Comparison of ENCODE assay signal across 12 cellular contexts in the genomic region with DNA sequence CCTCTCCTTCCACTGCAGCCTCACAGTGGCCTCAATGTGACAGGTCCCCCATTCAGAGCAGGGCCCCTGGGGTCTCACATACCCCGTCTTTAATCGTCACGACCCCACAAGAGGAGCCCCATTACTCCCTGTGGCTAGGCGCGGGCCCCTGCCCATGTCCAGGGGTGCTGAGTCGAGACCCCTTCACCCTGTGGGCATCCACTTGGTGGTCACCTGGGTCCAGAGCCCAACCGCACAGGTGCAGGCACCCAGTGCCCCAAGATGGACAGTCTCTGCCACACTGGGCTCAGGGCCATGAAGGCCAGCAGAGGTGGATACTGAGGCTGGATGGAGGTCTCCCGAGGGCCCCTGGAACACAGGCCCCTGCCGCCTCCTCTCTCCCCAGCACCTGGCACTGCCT. TPM values are rescaled to one million over a fixed set of nuclear protein-coding genes. Genes with fewer than 3 reads are reported as not detected.
DNase-seq lines count a peak whose midpoint lies in the region; TF ChIP-seq lines count a peak whose summit lies in the region.
"Had no signal": no experiment of that assay in that cellular context is flagged by ENCODE, and none has a peak within 500 bp of the region (broad histone marks: within the 10 kb centered on the region; RNA-seq: fewer than 3 reads in every experiment).

No MANE protein-coding gene starts in this region.

- H3K9me3 Mint-ChIP-seq in activated T-cell treated with anti-CD3 and anti-CD28 coated beads, Interleukin-2, amount 50 U/mL, for 24 hours: no peaks in the 10 kb centered on the region
- peaks cover 7% of the 10 kb centered on the region for H3K9me3 Mint-ChIP-seq in glutamatergic neuron (ENCODE audit: unreplicated experiment)
- H3K9me3 Mint-ChIP-seq: T-helper 1 cell treated with Interleukin-12 subunit alpha and Interleukin-12 subunit beta and Interleukin-4 antibody, amounts not matched to agents 30 μg/mL and 1 μg/mL, for 36 hours had no signal

- peak overlapping the region; percentile 87 for H3K27ac Mint-ChIP-seq in activated T-cell treated with anti-CD3 and anti-CD28 coated beads, Interleukin-2, amount 50 U/mL, for 24 hours
- peak overlapping the region; percentile 59 for H3K27ac Mint-ChIP-seq in glutamatergic neuron (ENCODE audit: unreplicated experiment)
- H3K27ac Mint-ChIP-seq: T-helper 1 cell treated with Interleukin-12 subunit alpha and Interleukin-12 subunit beta and Interleukin-4 antibody, amounts not matched to agents 30 μg/mL and 1 μg/mL, for 36 hours had no signal

- H3K4me1 Mint-ChIP-seq in activated T-cell treated with anti-CD3 and anti-CD28 coated beads, Interleukin-2, amount 50 U/mL, for 24 hours (ENCODE audit: low read depth): peaks cover 52% of the 10 kb centered on the region
- H3K4me1 Mint-ChIP-seq in glutamatergic neuron (ENCODE audit: low read depth, unreplicated experiment): peaks cover 7% of the 10 kb centered on the region

- 0 out of 2 replicates have a peak overlapping the region, but pooled peaks have one; percentile 22 for H3K4me3 ChIP-seq in SK-N-MC
- H3K4me3 ChIP-seq in stomach: peak overlapping the region in 2 of 4 donors; percentile 32 to 96
- H3K4me3 ChIP-seq in ovary: no peak overlapping the region
- H3K4me3 ChIP-seq: tibial artery had no signal

- H3K9me3 ChIP-seq in SK-N-MC (ENCODE audit: low read depth, low read length) (no peaks in the 10 kb centered on the region), stomach (no peaks in the 10 kb centered on the region), ovary (no peaks in the 10 kb centered on the region)
- H3K9me3 ChIP-seq: tibial artery had no signal

- H3K9ac ChIP-seq in SK-N-MC (ENCODE audit: insufficient read length): peak overlapping the region; percentile 41

- TF ChIP-seq CTCF in glutamatergic neuron (IDR thresholded peaks at IDR 0.05; ENCODE audit: partially characterized antibody, unreplicated experiment) (no peak), stomach (IDR thresholded peaks at IDR 0.05) (no peak), ovary (IDR thresholded peaks at IDR 0.05) (no peak)

- DNase-seq in activated T-cell treated with anti-CD3 and anti-CD28 coated beads, Interleukin-2, amount 50 U/mL, for 24 hours: no peak
- no peak for DNase-seq in activated T-cell treated with anti-CD3 and anti-CD28 coated beads, Interleukin-2, amount 50 U/mL, for 48 hours
- DNase-seq in SK-N-MC (ENCODE audit: low read depth, low spot score) (no peak), glutamatergic neuron (no peak), stomach (no peak), ovary (no peak), dermis blood vessel endothelial cell (no peak), OCI-M2 (lab: John Stamatoyannopoulos, UW; ENCODE audit: unreplicated experiment) (no peak)
- DNase-seq: stimulated activated CD4-positive, alpha-beta T cell treated with anti-CD3 and anti-CD28 coated beads, Interleukin-4, amount 100 ng/mL, for 24 hours; tibial artery had no signal

- TF ChIP-seq EP300 in stomach (IDR thresholded peaks at IDR 0.05): no peak
- TF ChIP-seq EP300 in ovary (IDR thresholded peaks at IDR 0.05): no peak

- H3K27me3 ChIP-seq in stomach: no peaks in the 10 kb centered on the region
- no peaks in the 10 kb centered on the region for H3K27me3 ChIP-seq in ovary
- H3K27me3 ChIP-seq: tibial artery had no signal

- 78 to 98% (median 86%) methylated on average over 7 to 9 of the region's 9 CpGs for WGBS in stomach, 5 donors
- 75 to 87% (median 83%) methylated on average over 9 of the region's 9 CpGs for WGBS in ovary, 3 donors

- H3K36me3 Mint-ChIP-seq in activated T-cell treated with anti-CD3 and anti-CD28 coated beads, Interleukin-2, amount 50 U/mL, for 24 hours (ENCODE audit: low read depth): peaks cover 58% of the 10 kb centered on the region
- H3K36me3 Mint-ChIP-seq in glutamatergic neuron (ENCODE audit: unreplicated experiment): no peaks in the 10 kb centered on the region

- no peaks in the 10 kb centered on the region for H3K27me3 Mint-ChIP-seq in activated T-cell treated with anti-CD3 and anti-CD28 coated beads, Interleukin-2, amount 50 U/mL, for 24 hours
- H3K27me3 Mint-ChIP-seq in glutamatergic neuron (ENCODE audit: unreplicated experiment): peaks cover 13% of the 10 kb centered on the region

- TF ChIP-seq POLR2A in stomach (IDR thresholded peaks at IDR 0.05) (no peak), ovary (IDR thresholded peaks at IDR 0.05) (no peak)

- H3K4me3 Mint-ChIP-seq in activated T-cell treated with anti-CD3 and anti-CD28 coated beads, Interleukin-2, amount 50 U/mL, for 24 hours: peak overlapping the region; percentile 93
- no peak overlapping the region for H3K4me3 Mint-ChIP-seq in glutamatergic neuron (ENCODE audit: unreplicated experiment)

- H3K4me1 ChIP-seq in stomach (peaks cover 49 to 86% (median 70%) of the 10 kb centered on the region in 4 donors), ovary (ENCODE audit: insufficient read depth) (peaks cover 33% of the 10 kb centered on the region)

- H3K27ac ChIP-seq in SK-N-MC (no peak overlapping the region), stomach (peak overlapping the region; percentile 34 to 99 (median 57)), ovary (no peak overlapping the region)

- peaks cover 4% of the 10 kb centered on the region; the same call in 1 of the 2 replicates for H3K36me3 ChIP-seq in SK-N-MC (ENCODE audit: insufficient read depth, low read length)
- peaks cover 9 to 28% (median 26%) of the 10 kb centered on the region in 4 donors for H3K36me3 ChIP-seq in stomach
- no peaks in the 10 kb centered on the region for H3K36me3 ChIP-seq in ovary

- intact Hi-C loops in stomach (cut with DNase I; ENCODE audit: low total_unique reads) (no loop called here), ovary (cut with DNase I) (loop anchor here in 2 of 4 donors (5.0 to 10.0 kb wide), 2 partner anchors 79 to 167 kb away; a partner anchor contains a TSS)

RNA-seq across cellular contexts. Expression of a gene that starts 3.0 kb away (rescaled TPM):
- total RNA-seq in glutamatergic neuron (ENCODE audit: unreplicated experiment) (222 TPM), stomach (100 to 1,000 TPM in 4 of 5 donors, 10 to 100 TPM in 1; 59.7 to 536 (median 338) TPM), ovary (100 to 1,000 TPM; 105 to 196 (median 127) TPM), dermis blood vessel endothelial cell (67.2 and 78.9 TPM in 2 replicates)
- polyA plus RNA-seq in stomach (100 to 1,000 TPM in 1 of 3 donors, 10 to 100 TPM in 2; 60.5 to 199 (median 89.2) TPM), ovary (100 to 1,000 TPM in 1 of 2 donors, 10 to 100 TPM in 1; 26.0 to 162 TPM)

RNA-seq across cellular contexts. Expression of a gene that starts 3.4 kb away (rescaled TPM):
- total RNA-seq in glutamatergic neuron (ENCODE audit: unreplicated experiment): not detected
- total RNA-seq in stomach: not detected
- not detected for polyA plus RNA-seq in stomach
- total RNA-seq in ovary: not detected
- polyA plus RNA-seq in ovary: not detected
- total RNA-seq in dermis blood vessel endothelial cell: not detected in 2 replicates
- total RNA-seq: NCI-H460 had no signal

RNA-seq across cellular contexts. Expression of a gene that starts 8.5 kb away (rescaled TPM):
- total RNA-seq in glutamatergic neuron (ENCODE audit: unreplicated experiment) (117 TPM), stomach (10 to 100 TPM in 4 of 5 donors, 1 to 10 TPM in 1; 7.0 to 98.5 (median 56.4) TPM), ovary (100 to 1,000 TPM in 6 of 7 donors, 10 to 100 TPM in 1; 60.6 to 438 (median 210) TPM), dermis blood vessel endothelial cell (108 and 253 TPM in 2 replicates)
- polyA plus RNA-seq in stomach (10 to 100 TPM; 85.1 to 93.9 (median 91.8) TPM), ovary (100 to 1,000 TPM in 1 of 2 donors, 10 to 100 TPM in 1; 90.6 to 159 TPM)

RNA-seq across cellular contexts. Expression of a gene that starts 17.7 kb away (rescaled TPM):
- total RNA-seq in glutamatergic neuron (ENCODE audit: unreplicated experiment) (0.93 TPM), stomach (not detected), ovary (1 to 10 TPM in 1 of 7 donors, under 1 TPM in 4, not detected in 2; 0.22 to 7.4 (median 0.32) TPM), dermis blood vessel endothelial cell (0.28 and 1.0 TPM in 2 replicates)
- polyA plus RNA-seq in stomach (under 1 TPM in 1 of 3 donors, not detected in 2; 0.03 TPM), ovary (under 1 TPM in 1 of 2 donors, not detected in 1; 0.07 TPM)
- total RNA-seq: NCI-H460 had no signal

RNA-seq across cellular contexts. Expression of a gene that starts 22.0 kb away (rescaled TPM):
- 110 TPM for total RNA-seq in glutamatergic neuron (ENCODE audit: unreplicated experiment)
- 100 to 1,000 TPM in 1 of 5 donors, 10 to 100 TPM in 3, 1 to 10 TPM in 1; 5.1 to 144 (median 38.8) TPM for total RNA-seq in stomach
- polyA plus RNA-seq in stomach: 10 to 100 TPM; 14.2 to 31.6 (median 22.0) TPM
- total RNA-seq in ovary: 10 to 100 TPM in 1 of 7 donors, 1 to 10 TPM in 6; 1.5 to 10.5 (median 2.6) TPM
- 1 to 10 TPM; 1.4 to 1.9 TPM for polyA plus RNA-seq in ovary
- 9.4 and 10.0 TPM in 2 replicates for total RNA-seq in dermis blood vessel endothelial cell

Comparison
In these comparisons a context has a peak if more than half of its experiments do, and no peak if none do; other contexts are left out.
1. H3K27ac ChIP-seq: peak in stomach (5 of 5); none in SK-N-MC (single experiment) and ovary (0 of 2).